In the genomic region with DNA sequence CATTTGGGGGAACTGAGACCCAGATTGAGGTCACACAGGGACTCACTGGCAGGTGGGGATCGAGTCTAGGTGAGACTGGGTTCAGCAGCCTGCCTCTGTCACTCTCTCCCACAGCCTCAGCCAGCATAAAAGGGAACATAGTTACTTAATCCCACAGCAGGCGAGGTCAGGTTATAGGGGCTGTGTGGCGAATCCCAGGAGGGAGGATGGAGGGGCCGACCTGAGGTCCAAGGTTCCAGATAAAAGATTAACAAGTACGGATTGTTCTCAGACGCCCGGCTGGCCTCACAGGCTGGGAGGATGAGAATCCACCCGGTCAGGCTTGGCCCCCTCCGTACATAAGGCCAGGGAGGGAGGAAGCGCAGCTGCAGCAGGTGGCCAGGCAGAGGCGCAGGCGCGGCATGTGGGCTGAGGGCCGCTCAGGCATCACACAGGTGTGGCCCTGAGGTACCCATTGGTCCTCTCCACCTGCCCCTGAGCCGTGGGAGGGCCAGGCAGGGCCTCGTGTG, we compare ENCODE assay signal across 8 cellular contexts. TPM values are rescaled to one million over a fixed set of nuclear protein-coding genes. Genes with fewer than 3 reads are reported as not detected.
A peak's percentile ranks its signal among the peaks of the same experiment; 100 is the strongest.
DNase-seq lines count a peak whose midpoint lies in the region; ATAC-seq and FAIRE-seq lines count a peak whose summit lies in the region.

No MANE protein-coding gene starts in this region.

- no peaks in the 10 kb centered on the region for H3K27me3 Mint-ChIP-seq in activated T-cell treated with anti-CD3 and anti-CD28 coated beads, Interleukin-2, amount 50 U/mL, for 72 hours (ENCODE audit: low read depth)

- peaks cover 0 to 4% of the 10 kb centered on the region in 2 donors for H3K36me3 Mint-ChIP-seq in activated T-cell treated with anti-CD3 and anti-CD28 coated beads, Interleukin-2, amount 50 U/mL, for 72 hours (ENCODE audit: insufficient read depth in 2 of 2)

- ATAC-seq in HG03066 (IDR thresholded peaks at IDR 0.05; ENCODE audit: low read depth, unreplicated experiment): peak; percentile 35
- no peak for ATAC-seq in activated T-cell treated with anti-CD3 and anti-CD28 coated beads, Interleukin-2, amount 50 U/mL, for 72 hours (replicated peaks in 1 of 2)

- peak overlapping the region; percentile 92 to 97 for H3K4me3 Mint-ChIP-seq in activated T-cell treated with anti-CD3 and anti-CD28 coated beads, Interleukin-2, amount 50 U/mL, for 72 hours

- DNase-seq in NCI-H82 (lab: John Stamatoyannopoulos, UW): peak; percentile 58
- DNase-seq in NCI-H82 treated with DMSO at 0.1 percent for 48 hours (lab: John Stamatoyannopoulos, UW; ENCODE audit: unreplicated experiment): no peak
- peak in 1 of 2 donors; percentile 42 for DNase-seq in activated T-cell treated with anti-CD3 and anti-CD28 coated beads, Interleukin-2, amount 50 U/mL, for 72 hours
- peak; percentile 29 for DNase-seq in stimulated activated CD4-positive, alpha-beta T cell treated with anti-CD3 and anti-CD28 coated beads, Interleukin-4, amount 100 ng/mL, for 24 hours
- DNase-seq in cerebellum (ENCODE audit: low spot score): no peak
- no peak for DNase-seq in ecto neural progenitor cell (ENCODE audit: low spot score)
- DNase-seq in urothelium cell line (ENCODE audit: low spot score): no peak

- peak overlapping the region; percentile 92 for H3K27ac Mint-ChIP-seq in activated T-cell treated with anti-CD3 and anti-CD28 coated beads, Interleukin-2, amount 50 U/mL, for 72 hours

- no peak for FAIRE-seq in urothelium cell line (lab: Jason Lieb, UNC)

- peaks cover 87% of the 10 kb centered on the region for H3K4me1 Mint-ChIP-seq in activated T-cell treated with anti-CD3 and anti-CD28 coated beads, Interleukin-2, amount 50 U/mL, for 72 hours (ENCODE audit: low read depth)

- no peaks in the 10 kb centered on the region for H3K9me3 Mint-ChIP-seq in activated T-cell treated with anti-CD3 and anti-CD28 coated beads, Interleukin-2, amount 50 U/mL, for 72 hours

RNA-seq across cellular contexts. Expression of gene SUSD3, which starts 3.3 kb away (rescaled TPM):
- 10 to 100 TPM; 53.1 to 56.8 TPM for total RNA-seq in activated T-cell treated with anti-CD3 and anti-CD28 coated beads, Interleukin-2, amount 50 U/mL, for 72 hours
- 0.45 TPM for total RNA-seq in cerebellum

RNA-seq across cellular contexts. Expression of gene CARD19, which starts 34.2 kb away (rescaled TPM):
- total RNA-seq in activated T-cell treated with anti-CD3 and anti-CD28 coated beads, Interleukin-2, amount 50 U/mL, for 72 hours: 10 to 100 TPM; 65.7 to 70.0 TPM
- total RNA-seq in cerebellum: 17.7 TPM

Comparison
In these comparisons a context has a peak if more than half of its experiments do, and no peak if none do; other contexts are left out.
1. DNase-seq: peak in NCI-H82 (single experiment) and stimulated activated CD4-positive, alpha-beta T cell treated with anti-CD3 and anti-CD28 coated beads, Interleukin-4, amount 100 ng/mL, for 24 hours (single experiment); none in NCI-H82 treated with DMSO at 0.1 percent for 48 hours (single experiment), cerebellum (single experiment), ecto neural progenitor cell (single experiment) and urothelium cell line (single experiment).
2. RNA of gene SUSD3, which starts 3.3 kb away (total RNA-seq): 53.1 to 56.8 TPM in activated T-cell treated with anti-CD3 and anti-CD28 coated beads, Interleukin-2, amount 50 U/mL, for 72 hours; 0.45 TPM in cerebellum (single experiment); every median in the first group is over 10 times any median in the second.